1 cellular context compared by ENCODE assay signal in the genomic region with DNA sequence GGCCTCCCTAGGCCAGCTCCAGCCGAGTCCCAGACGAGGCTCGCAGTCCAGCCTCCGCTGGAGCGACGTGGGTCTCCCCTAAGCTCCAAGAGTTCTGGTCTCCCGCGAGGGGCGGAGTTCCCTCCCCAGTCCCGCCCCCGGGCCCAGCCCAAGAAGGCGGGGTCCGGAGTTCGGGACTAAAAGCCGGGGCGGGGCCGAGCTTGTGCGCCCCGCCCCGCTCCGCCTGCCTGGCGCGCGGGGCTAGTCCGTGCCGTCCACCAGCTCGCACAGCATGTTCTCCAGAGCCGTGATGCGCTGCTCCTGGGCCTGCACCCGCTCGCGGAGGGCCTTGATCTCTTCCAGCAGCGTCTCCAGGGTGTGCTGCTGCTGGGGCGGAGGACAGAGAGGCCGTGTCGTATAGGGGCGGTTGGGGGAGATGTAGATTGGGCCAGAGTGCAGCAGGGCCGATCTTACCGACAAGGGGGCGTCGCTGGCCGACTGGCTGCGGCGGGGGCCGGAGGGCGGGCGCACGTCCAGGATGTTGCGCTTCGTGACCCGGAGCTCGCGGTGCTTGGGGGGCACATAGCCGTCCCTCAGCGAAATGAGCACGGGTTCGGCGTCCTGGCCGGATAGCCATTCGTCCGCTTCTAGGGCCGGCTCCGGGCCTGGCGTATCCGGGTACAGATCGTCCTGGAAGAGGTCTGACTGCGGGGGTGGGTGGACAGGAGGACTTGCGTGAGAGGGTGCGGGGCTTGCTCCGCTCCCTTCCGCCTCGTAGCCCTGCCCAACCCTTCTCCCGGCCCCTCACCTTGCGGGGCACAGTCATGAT.
A peak's percentile ranks its signal among the peaks of the same experiment; 100 is the strongest.
TF ChIP-seq lines count a peak whose summit lies in the region.

No MANE protein-coding gene starts in this region.

TF ChIP-seq in K562, 482 proteins besides CTCF, POLR2A, EP300 and RAD21 (continued from another document and continues in another):
- TF ChIP-seq MAZ (CRISPR knock-in tag; conservative IDR thresholded peaks at IDR 0.05 in 1 of 2, IDR thresholded peaks at IDR 0.05 in 1 of 2) (peak; percentile 45 to 51; a peak in 3 of 4 replicates), ZNF41 (CRISPR knock-in tag; conservative IDR thresholded peaks at IDR 0.05) (no peak), HNRNPLL (IDR thresholded peaks at IDR 0.05; ENCODE audit: low read depth, low read length, poor library complexity, severe bottlenecking) (no peak), BHLHE40 (IDR thresholded peaks at IDR 0.05; ENCODE audit: low read length) (peak; percentile 42), MTA2 (IDR thresholded peaks at IDR 0.05; ENCODE audit: low read depth) (no peak), ZFP30 (CRISPR knock-in tag; IDR thresholded peaks at IDR 0.05; ENCODE audit: borderline replicate concordance) (no peak), MTF1 (CRISPR knock-in tag; IDR thresholded peaks at IDR 0.05; ENCODE audit: borderline replicate concordance) (no peak), CREM (IDR thresholded peaks at IDR 0.05; ENCODE audit: low read depth) (peak; percentile 19; the same call in 1 of the 2 replicates), RBFOX2 (IDR thresholded peaks at IDR 0.05; ENCODE audit: low read depth, low read length) (peak; percentile 69), ZNF79 (CRISPR knock-in tag; IDR thresholded peaks at IDR 0.05; ENCODE audit: low read depth) (no peak), EGR1 (conservative IDR thresholded peaks at IDR 0.05) (peak; percentile 53; the same call in 1 of the 2 replicates), PCBP1 (IDR thresholded peaks at IDR 0.05; ENCODE audit: low read depth, low read length, poor library complexity, severe bottlenecking) (peak; percentile 53), MYC (IDR thresholded peaks at IDR 0.05; ENCODE audit: low read depth, low read length) (0 out of 2 replicates have a peak, but pooled peaks have one; percentile 38), MYC (CRISPR knock-in tag; IDR thresholded peaks at IDR 0.05; ENCODE audit: borderline replicate concordance, low read depth) (no peak), STAG1 (CRISPR knock-in tag; IDR thresholded peaks at IDR 0.05; ENCODE audit: borderline replicate concordance) (no peak), ZNF174 (CRISPR knock-in tag; IDR thresholded peaks at IDR 0.05) (no peak), GTF2E2 (tag; IDR thresholded peaks at IDR 0.05) (no peak), ZBTB7A (IDR thresholded peaks at IDR 0.05; ENCODE audit: borderline replicate concordance, control insufficient read depth, low read depth, low read length) (peak; percentile 24; the same call in 1 of the 2 replicates), TEAD4 (IDR thresholded peaks at IDR 0.05; ENCODE audit: low read length) (peak; percentile 21; the same call in 1 of the 2 replicates), TEAD4 (CRISPR knock-in tag; IDR thresholded peaks at IDR 0.05; ENCODE audit: borderline replicate concordance) (no peak), ZFP36 (IDR thresholded peaks at IDR 0.05; ENCODE audit: low read depth, low read length, partially characterized antibody) (no peak), GMEB1 (CRISPR knock-in tag; IDR thresholded peaks at IDR 0.05) (no peak), DACH1 (IDR thresholded peaks at IDR 0.05; ENCODE audit: partially characterized antibody) (no peak), GABPA (tag; conservative IDR thresholded peaks at IDR 0.05; ENCODE audit: low read depth) (no peak), C11orf30 (IDR thresholded peaks at IDR 0.05; ENCODE audit: low read depth) (no peak), FOXA3 (CRISPR knock-in tag; conservative IDR thresholded peaks at IDR 0.05 in 1 of 2, IDR thresholded peaks at IDR 0.05 in 1 of 2) (no peak), RREB1 (CRISPR knock-in tag; IDR thresholded peaks at IDR 0.05) (no peak), ZNF143 (CRISPR knock-in tag; IDR thresholded peaks at IDR 0.05) (no peak), ZNF121 (CRISPR knock-in tag; conservative IDR thresholded peaks at IDR 0.05) (no peak), IRF2 (CRISPR knock-in tag; IDR thresholded peaks at IDR 0.05) (no peak), TBP (optimal IDR thresholded peaks at IDR 0.05; ENCODE audit: low read depth, low read length) (peak; percentile 53), MEF2A (IDR thresholded peaks at IDR 0.05; ENCODE audit: control insufficient read depth, low read depth, low read length) (no peak), CCNT2 (IDR thresholded peaks at IDR 0.05; ENCODE audit: borderline replicate concordance, extremely low read depth, insufficient read length, low read depth, low read length) (peak; percentile 70), MTA3 (IDR thresholded peaks at IDR 0.05; ENCODE audit: borderline replicate concordance) (no peak), FIP1L1 (IDR thresholded peaks at IDR 0.05; ENCODE audit: low read depth, low read length, poor library complexity, severe bottlenecking) (peak; percentile 29), RB1 (IDR thresholded peaks at IDR 0.05; ENCODE audit: low read depth) (0 out of 2 replicates have a peak, but pooled peaks have one; percentile 25), ZNF311 (CRISPR knock-in tag; IDR thresholded peaks at IDR 0.05) (no peak), ZNF263 (CRISPR knock-in tag; IDR thresholded peaks at IDR 0.05; ENCODE audit: borderline replicate concordance) (no peak; the same call in 1 of the 2 replicates), SIN3A (IDR thresholded peaks at IDR 0.05; ENCODE audit: borderline replicate concordance in 2 of 2, control insufficient read depth in 1 of 2, low read depth in 2 of 2, low read length in 2 of 2) (no peak), HIVEP1 (CRISPR knock-in tag; IDR thresholded peaks at IDR 0.05) (no peak)
- TF ChIP-seq, protein P1, sequence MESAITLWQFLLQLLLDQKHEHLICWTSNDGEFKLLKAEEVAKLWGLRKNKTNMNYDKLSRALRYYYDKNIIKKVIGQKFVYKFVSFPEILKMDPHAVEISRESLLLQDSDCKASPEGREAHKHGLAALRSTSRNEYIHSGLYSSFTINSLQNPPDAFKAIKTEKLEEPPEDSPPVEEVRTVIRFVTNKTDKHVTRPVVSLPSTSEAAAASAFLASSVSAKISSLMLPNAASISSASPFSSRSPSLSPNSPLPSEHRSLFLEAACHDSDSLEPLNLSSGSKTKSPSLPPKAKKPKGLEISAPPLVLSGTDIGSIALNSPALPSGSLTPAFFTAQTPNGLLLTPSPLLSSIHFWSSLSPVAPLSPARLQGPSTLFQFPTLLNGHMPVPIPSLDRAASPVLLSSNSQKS (CRISPR knock-in tag; IDR thresholded peaks at IDR 0.05) = no peak
- TF ChIP-seq, protein P2, sequence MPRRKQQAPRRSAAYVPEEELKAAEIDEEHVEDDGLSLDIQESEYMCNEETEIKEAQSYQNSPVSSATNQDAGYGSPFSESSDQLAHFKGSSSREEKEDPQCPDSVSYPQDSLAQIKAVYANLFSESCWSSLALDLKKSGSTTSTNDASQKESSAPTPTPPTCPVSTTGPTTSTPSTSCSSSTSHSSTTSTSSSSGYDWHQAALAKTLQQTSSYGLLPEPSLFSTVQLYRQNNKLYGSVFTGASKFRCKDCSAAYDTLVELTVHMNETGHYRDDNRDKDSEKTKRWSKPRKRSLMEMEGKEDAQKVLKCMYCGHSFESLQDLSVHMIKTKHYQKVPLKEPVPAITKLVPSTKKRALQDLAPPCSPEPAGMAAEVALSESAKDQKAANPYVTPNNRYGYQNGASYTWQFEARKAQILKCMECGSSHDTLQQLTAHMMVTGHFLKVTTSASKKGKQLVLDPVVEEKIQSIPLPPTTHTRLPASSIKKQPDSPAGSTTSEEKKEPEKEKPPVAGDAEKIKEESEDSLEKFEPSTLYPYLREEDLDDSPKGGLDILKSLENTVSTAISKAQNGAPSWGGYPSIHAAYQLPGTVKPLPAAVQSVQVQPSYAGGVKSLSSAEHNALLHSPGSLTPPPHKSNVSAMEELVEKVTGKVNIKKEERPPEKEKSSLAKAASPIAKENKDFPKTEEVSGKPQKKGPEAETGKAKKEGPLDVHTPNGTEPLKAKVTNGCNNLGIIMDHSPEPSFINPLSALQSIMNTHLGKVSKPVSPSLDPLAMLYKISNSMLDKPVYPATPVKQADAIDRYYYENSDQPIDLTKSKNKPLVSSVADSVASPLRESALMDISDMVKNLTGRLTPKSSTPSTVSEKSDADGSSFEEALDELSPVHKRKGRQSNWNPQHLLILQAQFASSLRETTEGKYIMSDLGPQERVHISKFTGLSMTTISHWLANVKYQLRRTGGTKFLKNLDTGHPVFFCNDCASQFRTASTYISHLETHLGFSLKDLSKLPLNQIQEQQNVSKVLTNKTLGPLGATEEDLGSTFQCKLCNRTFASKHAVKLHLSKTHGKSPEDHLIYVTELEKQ (CRISPR knock-in tag; IDR thresholded peaks at IDR 0.05) = no peak
- TF ChIP-seq, protein P3, sequence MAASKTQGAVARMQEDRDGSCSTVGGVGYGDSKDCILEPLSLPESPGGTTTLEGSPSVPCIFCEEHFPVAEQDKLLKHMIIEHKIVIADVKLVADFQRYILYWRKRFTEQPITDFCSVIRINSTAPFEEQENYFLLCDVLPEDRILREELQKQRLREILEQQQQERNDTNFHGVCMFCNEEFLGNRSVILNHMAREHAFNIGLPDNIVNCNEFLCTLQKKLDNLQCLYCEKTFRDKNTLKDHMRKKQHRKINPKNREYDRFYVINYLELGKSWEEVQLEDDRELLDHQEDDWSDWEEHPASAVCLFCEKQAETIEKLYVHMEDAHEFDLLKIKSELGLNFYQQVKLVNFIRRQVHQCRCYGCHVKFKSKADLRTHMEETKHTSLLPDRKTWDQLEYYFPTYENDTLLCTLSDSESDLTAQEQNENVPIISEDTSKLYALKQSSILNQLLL (CRISPR knock-in tag; IDR thresholded peaks at IDR 0.05; ENCODE audit: borderline replicate concordance) = no peak
- TF ChIP-seq, protein P4, sequence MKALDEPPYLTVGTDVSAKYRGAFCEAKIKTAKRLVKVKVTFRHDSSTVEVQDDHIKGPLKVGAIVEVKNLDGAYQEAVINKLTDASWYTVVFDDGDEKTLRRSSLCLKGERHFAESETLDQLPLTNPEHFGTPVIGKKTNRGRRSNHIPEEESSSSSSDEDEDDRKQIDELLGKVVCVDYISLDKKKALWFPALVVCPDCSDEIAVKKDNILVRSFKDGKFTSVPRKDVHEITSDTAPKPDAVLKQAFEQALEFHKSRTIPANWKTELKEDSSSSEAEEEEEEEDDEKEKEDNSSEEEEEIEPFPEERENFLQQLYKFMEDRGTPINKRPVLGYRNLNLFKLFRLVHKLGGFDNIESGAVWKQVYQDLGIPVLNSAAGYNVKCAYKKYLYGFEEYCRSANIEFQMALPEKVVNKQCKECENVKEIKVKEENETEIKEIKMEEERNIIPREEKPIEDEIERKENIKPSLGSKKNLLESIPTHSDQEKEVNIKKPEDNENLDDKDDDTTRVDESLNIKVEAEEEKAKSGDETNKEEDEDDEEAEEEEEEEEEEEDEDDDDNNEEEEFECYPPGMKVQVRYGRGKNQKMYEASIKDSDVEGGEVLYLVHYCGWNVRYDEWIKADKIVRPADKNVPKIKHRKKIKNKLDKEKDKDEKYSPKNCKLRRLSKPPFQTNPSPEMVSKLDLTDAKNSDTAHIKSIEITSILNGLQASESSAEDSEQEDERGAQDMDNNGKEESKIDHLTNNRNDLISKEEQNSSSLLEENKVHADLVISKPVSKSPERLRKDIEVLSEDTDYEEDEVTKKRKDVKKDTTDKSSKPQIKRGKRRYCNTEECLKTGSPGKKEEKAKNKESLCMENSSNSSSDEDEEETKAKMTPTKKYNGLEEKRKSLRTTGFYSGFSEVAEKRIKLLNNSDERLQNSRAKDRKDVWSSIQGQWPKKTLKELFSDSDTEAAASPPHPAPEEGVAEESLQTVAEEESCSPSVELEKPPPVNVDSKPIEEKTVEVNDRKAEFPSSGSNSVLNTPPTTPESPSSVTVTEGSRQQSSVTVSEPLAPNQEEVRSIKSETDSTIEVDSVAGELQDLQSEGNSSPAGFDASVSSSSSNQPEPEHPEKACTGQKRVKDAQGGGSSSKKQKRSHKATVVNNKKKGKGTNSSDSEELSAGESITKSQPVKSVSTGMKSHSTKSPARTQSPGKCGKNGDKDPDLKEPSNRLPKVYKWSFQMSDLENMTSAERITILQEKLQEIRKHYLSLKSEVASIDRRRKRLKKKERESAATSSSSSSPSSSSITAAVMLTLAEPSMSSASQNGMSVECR (CRISPR knock-in tag; IDR thresholded peaks at IDR 0.05) = no peak
